ENCODE assay signal across 8 cellular contexts in genomic region chr17:77365584-77366186, GRCh38.
DNase-seq lines count a peak whose midpoint lies in the region; ATAC-seq and TF ChIP-seq lines count a peak whose summit lies in the region.

No MANE protein-coding gene starts in this region.

- intact Hi-C loops in activated CD4-positive, alpha-beta memory T cell treated with anti-CD3 and anti-CD28 coated beads for 36 hours (cut with micrococcal nuclease), result no loop called here

- 72 to 73% methylated on average over 4 to 11 of the region's 11 CpGs for WGBS in endodermal cell (ENCODE audit: insufficient coverage in 1 of 2, insufficient read length in 1 of 2), 2 experiments

- CTCF ChIA-PET in activated CD4-positive, alpha-beta memory T cell treated with anti-CD3 and anti-CD28 coated beads for 36 hours (lab: Charles Lee), result interaction anchor here (0.8 to 1.0 kb wide), 2 partner anchors 35 to 94 kb away, joined by 4 read pairs; no protein-coding TSS in a partner anchor
- CTCF ChIA-PET in activated CD4-positive, alpha-beta memory T cell treated with anti-CD3 and anti-CD28 coated beads, Interleukin-2, amount 10 ng/mL, durations not matched to agents 7 days and 5 days (lab: Charles Lee), result interaction anchor here (1.0 kb wide), 1 partner anchor 35 kb away, joined by 5 read pairs; no protein-coding TSS in a partner anchor
- CTCF ChIA-PET in HEK293T (lab: Yijun Ruan, JAX), result interaction anchor here (0.5 to 1.5 kb wide), 4 partner anchors 34 to 662 kb away, joined by 3 read pairs; no protein-coding TSS in a partner anchor

- no peak overlapping the region for H3K27ac Mint-ChIP-seq in activated CD4-positive, alpha-beta memory T cell treated with anti-CD3 and anti-CD28 coated beads for 36 hours
- no peak overlapping the region for H3K27ac Mint-ChIP-seq in activated CD4-positive, alpha-beta memory T cell treated with anti-CD3 and anti-CD28 coated beads, Interleukin-2, amount 10 ng/mL, durations not matched to agents 7 days and 5 days
- H3K27ac Mint-ChIP-seq in endodermal cell (no peak overlapping the region), nephron progenitor cell (peak overlapping the region; percentile 5)

- peaks cover 47% of the 10 kb centered on the region for H3K4me1 Mint-ChIP-seq in activated CD4-positive, alpha-beta memory T cell treated with anti-CD3 and anti-CD28 coated beads for 36 hours (ENCODE audit: low read depth)
- peaks cover 41% of the 10 kb centered on the region for H3K4me1 Mint-ChIP-seq in activated CD4-positive, alpha-beta memory T cell treated with anti-CD3 and anti-CD28 coated beads, Interleukin-2, amount 10 ng/mL, durations not matched to agents 7 days and 5 days
- H3K4me1 Mint-ChIP-seq in endodermal cell (peaks cover 29% of the 10 kb centered on the region), nephron progenitor cell (peaks cover 77% of the 10 kb centered on the region)

- no peaks in the 10 kb centered on the region for H3K9me3 Mint-ChIP-seq in activated CD4-positive, alpha-beta memory T cell treated with anti-CD3 and anti-CD28 coated beads for 36 hours
- no peaks in the 10 kb centered on the region for H3K9me3 Mint-ChIP-seq in activated CD4-positive, alpha-beta memory T cell treated with anti-CD3 and anti-CD28 coated beads, Interleukin-2, amount 10 ng/mL, durations not matched to agents 7 days and 5 days
- no peaks in the 10 kb centered on the region for H3K9me3 Mint-ChIP-seq in endodermal cell
- no peaks in the 10 kb centered on the region for H3K9me3 Mint-ChIP-seq in nephron progenitor cell

- H3K4me3 Mint-ChIP-seq in activated CD4-positive, alpha-beta memory T cell treated with anti-CD3 and anti-CD28 coated beads for 36 hours, result no peak overlapping the region
- no peak overlapping the region for H3K4me3 Mint-ChIP-seq in activated CD4-positive, alpha-beta memory T cell treated with anti-CD3 and anti-CD28 coated beads, Interleukin-2, amount 10 ng/mL, durations not matched to agents 7 days and 5 days
- H3K4me3 Mint-ChIP-seq in endodermal cell (peak overlapping the region; percentile 6), nephron progenitor cell (no peak overlapping the region)

- no peaks in the 10 kb centered on the region for H3K27me3 ChIP-seq in endodermal cell (ENCODE audit: control insufficient read depth, insufficient read depth, low read length, poor library complexity, severe bottlenecking)

- no peaks in the 10 kb centered on the region for H3K27me3 Mint-ChIP-seq in activated CD4-positive, alpha-beta memory T cell treated with anti-CD3 and anti-CD28 coated beads for 36 hours
- peaks cover 20% of the 10 kb centered on the region for H3K27me3 Mint-ChIP-seq in activated CD4-positive, alpha-beta memory T cell treated with anti-CD3 and anti-CD28 coated beads, Interleukin-2, amount 10 ng/mL, durations not matched to agents 7 days and 5 days
- H3K27me3 Mint-ChIP-seq in endodermal cell (ENCODE audit: insufficient read depth) (no peaks in the 10 kb centered on the region), nephron progenitor cell (ENCODE audit: low read depth, poor library complexity) (peaks cover 3% of the 10 kb centered on the region)

- H3K27ac ChIP-seq in endodermal cell (ENCODE audit: low read depth, low read length), result no peak overlapping the region

- H3K9me3 ChIP-seq in endodermal cell (ENCODE audit: control insufficient read depth, low read length), result no peaks in the 10 kb centered on the region

- H3K4me1 ChIP-seq in endodermal cell (ENCODE audit: control insufficient read depth, insufficient read depth, low read length), result peaks cover 11% of the 10 kb centered on the region

- POLR2A ChIA-PET in activated CD4-positive, alpha-beta memory T cell treated with anti-CD3 and anti-CD28 coated beads for 36 hours (lab: Charles Lee), result no interaction called here
- POLR2A ChIA-PET in activated CD4-positive, alpha-beta memory T cell treated with anti-CD3 and anti-CD28 coated beads, Interleukin-2, amount 10 ng/mL, durations not matched to agents 7 days and 5 days (lab: Charles Lee), result interaction anchor here (2.7 kb wide), 1 partner anchor 8 kb away, joined by 9 read pairs; no protein-coding TSS in a partner anchor
- POLR2A ChIA-PET in HEK293T (lab: Yijun Ruan, JAX), result no interaction called here

- H3K36me3 ChIP-seq in endodermal cell (ENCODE audit: control insufficient read depth, insufficient read depth, low read length), result no peaks in the 10 kb centered on the region

- no peak overlapping the region for H3K4me3 ChIP-seq in endodermal cell (ENCODE audit: low read length)

- H3K36me3 Mint-ChIP-seq in activated CD4-positive, alpha-beta memory T cell treated with anti-CD3 and anti-CD28 coated beads for 36 hours, result no peaks in the 10 kb centered on the region
- H3K36me3 Mint-ChIP-seq in activated CD4-positive, alpha-beta memory T cell treated with anti-CD3 and anti-CD28 coated beads, Interleukin-2, amount 10 ng/mL, durations not matched to agents 7 days and 5 days (ENCODE audit: low read depth), result no peaks in the 10 kb centered on the region
- no peaks in the 10 kb centered on the region for H3K36me3 Mint-ChIP-seq in endodermal cell (ENCODE audit: low read depth)
- H3K36me3 Mint-ChIP-seq in nephron progenitor cell (ENCODE audit: low read depth), result peaks cover 4% of the 10 kb centered on the region

- DNase-seq in activated CD4-positive, alpha-beta memory T cell treated with anti-CD3 and anti-CD28 coated beads for 36 hours, result peak; percentile 51
- no peak for DNase-seq in activated CD4-positive, alpha-beta memory T cell treated with anti-CD3 and anti-CD28 coated beads, Interleukin-2, amount 10 ng/mL, durations not matched to agents 7 days and 5 days
- DNase-seq in OCI-M1 (lab: John Stamatoyannopoulos, UW) (peak; percentile 39), endodermal cell (peak; percentile 67), nephron progenitor cell (no peak), HEK293T (ENCODE audit: extremely low spot score) (no peak)
- no peak for DNase-seq in activated CD4-positive, CD25-positive, alpha-beta regulatory T cell (lab: John Stamatoyannopoulos, UW)

- no peak for TF ChIP-seq CTCF in endodermal cell (conservative IDR thresholded peaks at IDR 0.05)
- no peak for TF ChIP-seq CTCF in nephron progenitor cell (IDR thresholded peaks at IDR 0.05)

- ATAC-seq in GM19452 (IDR thresholded peaks at IDR 0.05; ENCODE audit: unreplicated experiment), result no peak

- no peak overlapping the region for H3K9ac ChIP-seq in endodermal cell (ENCODE audit: extremely low read depth, low read length, poor library complexity, severe bottlenecking)

TF ChIP-seq in HEK293T, 16 proteins besides CTCF, POLR2A, EP300 and RAD21:
- TF ChIP-seq HDGF (IDR thresholded peaks at IDR 0.05; ENCODE audit: borderline replicate concordance) (no peak), L3MBTL2 (conservative IDR thresholded peaks at IDR 0.05) (no peak), LEF1 (IDR thresholded peaks at IDR 0.05; ENCODE audit: borderline replicate concordance) (no peak), ARNT (IDR thresholded peaks at IDR 0.05) (no peak), SUZ12 (IDR thresholded peaks at IDR 0.05) (no peak), PKNOX1 (IDR thresholded peaks at IDR 0.05) (no peak), TARDBP (IDR thresholded peaks at IDR 0.05) (no peak), FOXK2 (IDR thresholded peaks at IDR 0.05) (no peak), FOXA1 (IDR thresholded peaks at IDR 0.05) (no peak), SP1 (IDR thresholded peaks at IDR 0.05) (no peak), CTBP1 (IDR thresholded peaks at IDR 0.05; ENCODE audit: borderline replicate concordance) (no peak), ELF4 (IDR thresholded peaks at IDR 0.05) (no peak), BHLHE40 (IDR thresholded peaks at IDR 0.05; ENCODE audit: borderline replicate concordance) (no peak), ZNF384 (IDR thresholded peaks at IDR 0.05) (no peak), FOXM1 (IDR thresholded peaks at IDR 0.05; ENCODE audit: borderline replicate concordance) (no peak), NFRKB (IDR thresholded peaks at IDR 0.05) (no peak)

Comparison
In these comparisons a context has a peak if more than half of its experiments do, and no peak if none do; other contexts are left out.
1. DNase-seq: peak in activated CD4-positive, alpha-beta memory T cell treated with anti-CD3 and anti-CD28 coated beads for 36 hours (single experiment), OCI-M1 (single experiment) and endodermal cell (single experiment); none in activated CD4-positive, alpha-beta memory T cell treated with anti-CD3 and anti-CD28 coated beads, Interleukin-2, amount 10 ng/mL, durations not matched to agents 7 days and 5 days (single experiment), nephron progenitor cell (single experiment), HEK293T (single experiment) and activated CD4-positive, CD25-positive, alpha-beta regulatory T cell (0 of 4).